Comparison of ENCODE assay signal across 1 cellular context in the genomic region with DNA sequence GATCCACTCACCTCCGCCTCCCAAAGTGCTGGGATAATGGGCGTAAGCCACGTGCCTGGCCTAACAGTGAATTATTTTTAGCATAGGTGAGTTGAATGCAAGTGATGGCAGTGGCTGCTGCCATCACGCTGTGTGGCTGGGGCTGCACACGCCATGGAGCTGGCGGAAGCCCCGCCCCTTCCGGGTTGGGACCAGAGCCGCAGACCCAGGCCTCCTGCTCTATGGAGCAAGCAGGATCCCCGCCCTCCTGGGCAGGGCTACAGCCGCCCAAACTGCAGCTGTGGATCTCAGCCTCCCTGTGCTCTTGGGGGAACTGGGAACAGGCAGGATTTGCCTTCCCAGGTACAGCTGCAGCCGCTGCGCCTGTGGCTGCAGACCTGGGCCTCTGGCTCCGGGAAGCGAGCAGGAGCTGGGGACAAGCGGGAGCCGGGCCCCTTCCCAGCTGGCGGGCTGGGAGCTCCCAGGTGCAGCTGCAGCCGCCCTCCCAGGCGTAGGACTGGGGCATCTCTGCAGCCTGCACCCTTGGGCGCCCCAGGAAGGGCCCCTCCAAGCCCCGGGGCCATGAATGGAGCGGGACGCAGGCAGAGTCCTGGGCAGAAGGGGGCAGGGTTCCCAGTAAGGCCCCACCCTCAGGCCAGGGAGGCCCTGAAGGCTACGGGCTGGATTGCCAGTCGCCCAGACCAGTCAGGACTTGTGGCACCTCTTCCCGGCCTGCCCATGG.
A peak's percentile ranks its signal among the peaks of the same experiment; 100 is the strongest.
TF ChIP-seq lines count a peak whose summit lies in the region.

No MANE protein-coding gene starts in this region.

TF ChIP-seq in H1, 55 proteins besides CTCF, POLR2A, EP300 and RAD21:
- TF ChIP-seq FOSL1 (IDR thresholded peaks at IDR 0.05; ENCODE audit: insufficient read depth, low read depth, low read length) (no peak), BRCA1 (IDR thresholded peaks at IDR 0.05; ENCODE audit: low read depth, low read length) (no peak), CHD2 (IDR thresholded peaks at IDR 0.05; ENCODE audit: low read length) (peak; percentile 89), SAP30 (IDR thresholded peaks at IDR 0.05; ENCODE audit: insufficient read depth, insufficient replicate concordance, low read length) (no peak), NRF1 (IDR thresholded peaks at IDR 0.05; ENCODE audit: low read depth, low read length) (no peak), TAF1 (IDR thresholded peaks at IDR 0.05; ENCODE audit: low read depth, low read length) (peak; percentile 51; the same call in 1 of the 2 replicates), SIX5 (IDR thresholded peaks at IDR 0.05; ENCODE audit: low read depth, low read length) (no peak), BCL11A (IDR thresholded peaks at IDR 0.05; ENCODE audit: low read depth in 2 of 2, low read length in 2 of 2) (no peak), HDAC6 (IDR thresholded peaks at IDR 0.05; ENCODE audit: low read depth, low read length) (no peak), TBP (IDR thresholded peaks at IDR 0.05; ENCODE audit: low read depth, low read length) (peak; percentile 51; the same call in 1 of the 2 replicates), TCF12 (IDR thresholded peaks at IDR 0.05; ENCODE audit: low read depth, low read length) (no peak), CHD1 (IDR thresholded peaks at IDR 0.05; ENCODE audit: low read depth, low read length) (no peak), EGR1 (IDR thresholded peaks at IDR 0.05; ENCODE audit: borderline replicate concordance, low read depth, low read length) (no peak), JUN (IDR thresholded peaks at IDR 0.05; ENCODE audit: low read depth, low read length) (no peak), SIN3A (conservative IDR thresholded peaks at IDR 0.05 in 1 of 2, IDR thresholded peaks at IDR 0.05 in 1 of 2; ENCODE audit: low read depth in 1 of 2, low read length in 2 of 2) (0 out of 4 replicates have a peak, but pooled peaks of 1 of the 2 experiments have one; percentile 9), JUND (IDR thresholded peaks at IDR 0.05; ENCODE audit: low read length) (no peak), POU5F1 (IDR thresholded peaks at IDR 0.05; ENCODE audit: low read depth, low read length) (no peak), BACH1 (IDR thresholded peaks at IDR 0.05; ENCODE audit: low read length) (no peak), SUZ12 (IDR thresholded peaks at IDR 0.05; ENCODE audit: low read length) (no peak), CREB1 (IDR thresholded peaks at IDR 0.05) (0 out of 2 replicates have a peak, but pooled peaks have one; percentile 6), TAF7 (optimal IDR thresholded peaks at IDR 0.05; ENCODE audit: borderline replicate concordance, low read depth, low read length) (peak; percentile 31), KDM5A (IDR thresholded peaks at IDR 0.05; ENCODE audit: low read length) (no peak), RFX5 (IDR thresholded peaks at IDR 0.05; ENCODE audit: borderline replicate concordance, low read depth, low read length) (no peak), ASH2L (IDR thresholded peaks at IDR 0.05; ENCODE audit: low read length) (no peak), CTBP2 (IDR thresholded peaks at IDR 0.05; ENCODE audit: borderline replicate concordance, insufficient read depth, insufficient read length, low read length) (no peak), SP1 (IDR thresholded peaks at IDR 0.05; ENCODE audit: low read depth, low read length) (peak; percentile 98), GABPA (IDR thresholded peaks at IDR 0.05; ENCODE audit: borderline replicate concordance, insufficient read depth, low read length) (peak; percentile 68; the same call in 1 of the 2 replicates), SRF (IDR thresholded peaks at IDR 0.05; ENCODE audit: low read depth, low read length) (no peak), PHF8 (conservative IDR thresholded peaks at IDR 0.05; ENCODE audit: low read depth, low read length) (no peak; the same call in 1 of the 2 replicates), POLR2AphosphoS5 (IDR thresholded peaks at IDR 0.05; ENCODE audit: low read depth, low read length) (peak; percentile 64; the same call in 1 of the 2 replicates), MAFK (IDR thresholded peaks at IDR 0.05; ENCODE audit: low read depth, low read length) (no peak), SP4 (IDR thresholded peaks at IDR 0.05; ENCODE audit: low read length) (0 out of 2 replicates have a peak, but pooled peaks have one; percentile 24), RNF2 (IDR thresholded peaks at IDR 0.05; ENCODE audit: borderline replicate concordance, low read depth, low read length, missing control alignments, poor library complexity, severe bottlenecking) (no peak), RBBP5 (IDR thresholded peaks at IDR 0.05; ENCODE audit: borderline replicate concordance, low read depth, low read length) (no peak), SIRT6 (IDR thresholded peaks at IDR 0.05; ENCODE audit: low read length) (no peak), ZNF274 (IDR thresholded peaks at IDR 0.05; ENCODE audit: borderline replicate concordance, extremely low read depth, low read length) (no peak), NANOG (IDR thresholded peaks at IDR 0.05; ENCODE audit: insufficient read depth, low read depth, low read length, poor library complexity, severe bottlenecking) (no peak), EZH2 (IDR thresholded peaks at IDR 0.05; ENCODE audit: low read depth, low read length, severe bottlenecking) (no peak), CEBPB (IDR thresholded peaks at IDR 0.05; ENCODE audit: low read depth, low read length) (no peak), KDM1A (IDR thresholded peaks at IDR 0.05; ENCODE audit: borderline replicate concordance, low read length) (no peak), CBX8 (IDR thresholded peaks at IDR 0.05; ENCODE audit: borderline replicate concordance, low read depth, low read length) (no peak), RXRA (IDR thresholded peaks at IDR 0.05; ENCODE audit: insufficient read depth, low read depth, low read length) (no peak), GTF2F1 (IDR thresholded peaks at IDR 0.05; ENCODE audit: borderline replicate concordance, low read depth, low read length) (no peak), YY1 (IDR thresholded peaks at IDR 0.05; ENCODE audit: low read depth, low read length) (peak; percentile 83; the same call in 1 of the 2 replicates), SP2 (IDR thresholded peaks at IDR 0.05; ENCODE audit: low read length) (peak; percentile 75; the same call in 1 of the 2 replicates), CBX5 (IDR thresholded peaks at IDR 0.05; ENCODE audit: low read depth, low read length) (no peak), KDM4A (IDR thresholded peaks at IDR 0.05; ENCODE audit: low read depth, low read length, severe bottlenecking) (no peak), TEAD4 (IDR thresholded peaks at IDR 0.05; ENCODE audit: low read depth, low read length) (no peak), HDAC2 (IDR thresholded peaks at IDR 0.05; ENCODE audit: borderline replicate concordance in 1 of 2, low read depth in 2 of 2, low read length in 2 of 2) (no peak)
- TF ChIP-seq, protein P1, sequence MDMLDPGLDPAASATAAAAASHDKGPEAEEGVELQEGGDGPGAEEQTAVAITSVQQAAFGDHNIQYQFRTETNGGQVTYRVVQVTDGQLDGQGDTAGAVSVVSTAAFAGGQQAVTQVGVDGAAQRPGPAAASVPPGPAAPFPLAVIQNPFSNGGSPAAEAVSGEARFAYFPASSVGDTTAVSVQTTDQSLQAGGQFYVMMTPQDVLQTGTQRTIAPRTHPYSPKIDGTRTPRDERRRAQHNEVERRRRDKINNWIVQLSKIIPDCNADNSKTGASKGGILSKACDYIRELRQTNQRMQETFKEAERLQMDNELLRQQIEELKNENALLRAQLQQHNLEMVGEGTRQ (IDR thresholded peaks at IDR 0.05; ENCODE audit: low read length) = no peak; the same call in 1 of the 2 replicates
- TF ChIP-seq, protein P2, sequence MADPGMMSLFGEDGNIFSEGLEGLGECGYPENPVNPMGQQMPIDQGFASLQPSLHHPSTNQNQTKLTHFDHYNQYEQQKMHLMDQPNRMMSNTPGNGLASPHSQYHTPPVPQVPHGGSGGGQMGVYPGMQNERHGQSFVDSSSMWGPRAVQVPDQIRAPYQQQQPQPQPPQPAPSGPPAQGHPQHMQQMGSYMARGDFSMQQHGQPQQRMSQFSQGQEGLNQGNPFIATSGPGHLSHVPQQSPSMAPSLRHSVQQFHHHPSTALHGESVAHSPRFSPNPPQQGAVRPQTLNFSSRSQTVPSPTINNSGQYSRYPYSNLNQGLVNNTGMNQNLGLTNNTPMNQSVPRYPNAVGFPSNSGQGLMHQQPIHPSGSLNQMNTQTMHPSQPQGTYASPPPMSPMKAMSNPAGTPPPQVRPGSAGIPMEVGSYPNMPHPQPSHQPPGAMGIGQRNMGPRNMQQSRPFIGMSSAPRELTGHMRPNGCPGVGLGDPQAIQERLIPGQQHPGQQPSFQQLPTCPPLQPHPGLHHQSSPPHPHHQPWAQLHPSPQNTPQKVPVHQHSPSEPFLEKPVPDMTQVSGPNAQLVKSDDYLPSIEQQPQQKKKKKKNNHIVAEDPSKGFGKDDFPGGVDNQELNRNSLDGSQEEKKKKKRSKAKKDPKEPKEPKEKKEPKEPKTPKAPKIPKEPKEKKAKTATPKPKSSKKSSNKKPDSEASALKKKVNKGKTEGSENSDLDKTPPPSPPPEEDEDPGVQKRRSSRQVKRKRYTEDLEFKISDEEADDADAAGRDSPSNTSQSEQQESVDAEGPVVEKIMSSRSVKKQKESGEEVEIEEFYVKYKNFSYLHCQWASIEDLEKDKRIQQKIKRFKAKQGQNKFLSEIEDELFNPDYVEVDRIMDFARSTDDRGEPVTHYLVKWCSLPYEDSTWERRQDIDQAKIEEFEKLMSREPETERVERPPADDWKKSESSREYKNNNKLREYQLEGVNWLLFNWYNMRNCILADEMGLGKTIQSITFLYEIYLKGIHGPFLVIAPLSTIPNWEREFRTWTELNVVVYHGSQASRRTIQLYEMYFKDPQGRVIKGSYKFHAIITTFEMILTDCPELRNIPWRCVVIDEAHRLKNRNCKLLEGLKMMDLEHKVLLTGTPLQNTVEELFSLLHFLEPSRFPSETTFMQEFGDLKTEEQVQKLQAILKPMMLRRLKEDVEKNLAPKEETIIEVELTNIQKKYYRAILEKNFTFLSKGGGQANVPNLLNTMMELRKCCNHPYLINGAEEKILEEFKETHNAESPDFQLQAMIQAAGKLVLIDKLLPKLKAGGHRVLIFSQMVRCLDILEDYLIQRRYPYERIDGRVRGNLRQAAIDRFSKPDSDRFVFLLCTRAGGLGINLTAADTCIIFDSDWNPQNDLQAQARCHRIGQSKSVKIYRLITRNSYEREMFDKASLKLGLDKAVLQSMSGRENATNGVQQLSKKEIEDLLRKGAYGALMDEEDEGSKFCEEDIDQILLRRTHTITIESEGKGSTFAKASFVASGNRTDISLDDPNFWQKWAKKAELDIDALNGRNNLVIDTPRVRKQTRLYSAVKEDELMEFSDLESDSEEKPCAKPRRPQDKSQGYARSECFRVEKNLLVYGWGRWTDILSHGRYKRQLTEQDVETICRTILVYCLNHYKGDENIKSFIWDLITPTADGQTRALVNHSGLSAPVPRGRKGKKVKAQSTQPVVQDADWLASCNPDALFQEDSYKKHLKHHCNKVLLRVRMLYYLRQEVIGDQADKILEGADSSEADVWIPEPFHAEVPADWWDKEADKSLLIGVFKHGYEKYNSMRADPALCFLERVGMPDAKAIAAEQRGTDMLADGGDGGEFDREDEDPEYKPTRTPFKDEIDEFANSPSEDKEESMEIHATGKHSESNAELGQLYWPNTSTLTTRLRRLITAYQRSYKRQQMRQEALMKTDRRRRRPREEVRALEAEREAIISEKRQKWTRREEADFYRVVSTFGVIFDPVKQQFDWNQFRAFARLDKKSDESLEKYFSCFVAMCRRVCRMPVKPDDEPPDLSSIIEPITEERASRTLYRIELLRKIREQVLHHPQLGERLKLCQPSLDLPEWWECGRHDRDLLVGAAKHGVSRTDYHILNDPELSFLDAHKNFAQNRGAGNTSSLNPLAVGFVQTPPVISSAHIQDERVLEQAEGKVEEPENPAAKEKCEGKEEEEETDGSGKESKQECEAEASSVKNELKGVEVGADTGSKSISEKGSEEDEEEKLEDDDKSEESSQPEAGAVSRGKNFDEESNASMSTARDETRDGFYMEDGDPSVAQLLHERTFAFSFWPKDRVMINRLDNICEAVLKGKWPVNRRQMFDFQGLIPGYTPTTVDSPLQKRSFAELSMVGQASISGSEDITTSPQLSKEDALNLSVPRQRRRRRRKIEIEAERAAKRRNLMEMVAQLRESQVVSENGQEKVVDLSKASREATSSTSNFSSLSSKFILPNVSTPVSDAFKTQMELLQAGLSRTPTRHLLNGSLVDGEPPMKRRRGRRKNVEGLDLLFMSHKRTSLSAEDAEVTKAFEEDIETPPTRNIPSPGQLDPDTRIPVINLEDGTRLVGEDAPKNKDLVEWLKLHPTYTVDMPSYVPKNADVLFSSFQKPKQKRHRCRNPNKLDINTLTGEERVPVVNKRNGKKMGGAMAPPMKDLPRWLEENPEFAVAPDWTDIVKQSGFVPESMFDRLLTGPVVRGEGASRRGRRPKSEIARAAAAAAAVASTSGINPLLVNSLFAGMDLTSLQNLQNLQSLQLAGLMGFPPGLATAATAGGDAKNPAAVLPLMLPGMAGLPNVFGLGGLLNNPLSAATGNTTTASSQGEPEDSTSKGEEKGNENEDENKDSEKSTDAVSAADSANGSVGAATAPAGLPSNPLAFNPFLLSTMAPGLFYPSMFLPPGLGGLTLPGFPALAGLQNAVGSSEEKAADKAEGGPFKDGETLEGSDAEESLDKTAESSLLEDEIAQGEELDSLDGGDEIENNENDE (IDR thresholded peaks at IDR 0.05; ENCODE audit: insufficient replicate concordance, low read length) = no peak
- TF ChIP-seq, protein P3, sequence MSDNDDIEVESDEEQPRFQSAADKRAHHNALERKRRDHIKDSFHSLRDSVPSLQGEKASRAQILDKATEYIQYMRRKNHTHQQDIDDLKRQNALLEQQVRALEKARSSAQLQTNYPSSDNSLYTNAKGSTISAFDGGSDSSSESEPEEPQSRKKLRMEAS (IDR thresholded peaks at IDR 0.05) = peak; percentile 90
- TF ChIP-seq, protein P4, sequence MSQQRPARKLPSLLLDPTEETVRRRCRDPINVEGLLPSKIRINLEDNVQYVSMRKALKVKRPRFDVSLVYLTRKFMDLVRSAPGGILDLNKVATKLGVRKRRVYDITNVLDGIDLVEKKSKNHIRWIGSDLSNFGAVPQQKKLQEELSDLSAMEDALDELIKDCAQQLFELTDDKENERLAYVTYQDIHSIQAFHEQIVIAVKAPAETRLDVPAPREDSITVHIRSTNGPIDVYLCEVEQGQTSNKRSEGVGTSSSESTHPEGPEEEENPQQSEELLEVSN (IDR thresholded peaks at IDR 0.05) = no peak
- TF ChIP-seq, protein P5, sequence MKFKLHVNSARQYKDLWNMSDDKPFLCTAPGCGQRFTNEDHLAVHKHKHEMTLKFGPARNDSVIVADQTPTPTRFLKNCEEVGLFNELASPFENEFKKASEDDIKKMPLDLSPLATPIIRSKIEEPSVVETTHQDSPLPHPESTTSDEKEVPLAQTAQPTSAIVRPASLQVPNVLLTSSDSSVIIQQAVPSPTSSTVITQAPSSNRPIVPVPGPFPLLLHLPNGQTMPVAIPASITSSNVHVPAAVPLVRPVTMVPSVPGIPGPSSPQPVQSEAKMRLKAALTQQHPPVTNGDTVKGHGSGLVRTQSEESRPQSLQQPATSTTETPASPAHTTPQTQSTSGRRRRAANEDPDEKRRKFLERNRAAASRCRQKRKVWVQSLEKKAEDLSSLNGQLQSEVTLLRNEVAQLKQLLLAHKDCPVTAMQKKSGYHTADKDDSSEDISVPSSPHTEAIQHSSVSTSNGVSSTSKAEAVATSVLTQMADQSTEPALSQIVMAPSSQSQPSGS (IDR thresholded peaks at IDR 0.05; ENCODE audit: low read length) = no peak
- TF ChIP-seq, protein P6, sequence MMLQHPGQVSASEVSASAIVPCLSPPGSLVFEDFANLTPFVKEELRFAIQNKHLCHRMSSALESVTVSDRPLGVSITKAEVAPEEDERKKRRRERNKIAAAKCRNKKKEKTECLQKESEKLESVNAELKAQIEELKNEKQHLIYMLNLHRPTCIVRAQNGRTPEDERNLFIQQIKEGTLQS (IDR thresholded peaks at IDR 0.05; ENCODE audit: insufficient read depth, low read depth, low read length) = no peak
